ENCODE assay signal across 9 cellular contexts in genomic region chr20:48621256-48622078, GRCh38.
A peak's percentile ranks its signal among the peaks of the same experiment; 100 is the strongest.
DNase-seq lines count a peak whose midpoint lies in the region; ATAC-seq lines count a peak whose summit lies in the region.
"Had no signal": no experiment of that assay in that cellular context is flagged by ENCODE, and none has a peak within 500 bp of the region (broad histone marks: within the 10 kb centered on the region; RNA-seq: fewer than 3 reads in every experiment).

No MANE protein-coding gene starts in this region.

- DNase-seq in AG08395 (ENCODE audit: low spot score) (peak; percentile 30), H4 (ENCODE audit: low spot score) (peak; percentile 38), SW480 (ENCODE audit: low spot score) (peak; percentile 79), left colon (peak; percentile 27 to 47), mucosa of gallbladder (ENCODE audit: low spot score) (no peak)
- no peak for DNase-seq in effector CD4-positive, alpha-beta T cell
- DNase-seq in activated T-cell treated with anti-CD3 and anti-CD28 coated beads, Interleukin-2, amount 50 U/mL, for 48 hours = no peak
- DNase-seq: esophagus squamous epithelium had no signal

- peak; percentile 75 for ATAC-seq in left colon
- no peak for ATAC-seq in GM21737 (IDR thresholded peaks at IDR 0.05; ENCODE audit: unreplicated experiment)

- intact Hi-C loops in left colon (cut with DNase I, micrococcal nuclease) = loop anchor here in 1 of 2 donors (5.0 kb wide), 2 partner anchors 839 to 954 kb away; no protein-coding TSS in a partner anchor

Comparison
In these comparisons a context has a peak if more than half of its experiments do, and no peak if none do; other contexts are left out.
1. DNase-seq: peak in AG08395 (single experiment), H4 (single experiment), SW480 (single experiment) and left colon (2 of 2); none in effector CD4-positive, alpha-beta T cell (single experiment), mucosa of gallbladder (single experiment) and activated T-cell treated with anti-CD3 and anti-CD28 coated beads, Interleukin-2, amount 50 U/mL, for 48 hours (0 of 2).